ENCODE assay signal across 1 cellular context in genomic region chr2:178324072-178324471, GRCh38.
TF ChIP-seq lines count a peak whose summit lies in the region.

No MANE protein-coding gene starts in this region.

TF ChIP-seq in HepG2, 621 proteins besides CTCF, POLR2A, EP300 and RAD21:
- TF ChIP-seq ZNF775 (CRISPR knock-in tag; IDR thresholded peaks at IDR 0.05; ENCODE audit: borderline replicate concordance) (no peak), GLMP (CRISPR knock-in tag; IDR thresholded peaks at IDR 0.05; ENCODE audit: borderline replicate concordance) (no peak), ZBTB20 (CRISPR knock-in tag; IDR thresholded peaks at IDR 0.05; ENCODE audit: borderline replicate concordance, low read depth) (no peak), PRPF4 (IDR thresholded peaks at IDR 0.05; ENCODE audit: low read depth, low read length, poor library complexity, severe bottlenecking) (no peak), SRF (IDR thresholded peaks at IDR 0.05; ENCODE audit: low read depth, low read length) (no peak), ARID3A (IDR thresholded peaks at IDR 0.05; ENCODE audit: low read depth, low read length) (no peak), FOXA1 (IDR thresholded peaks at IDR 0.05) (no peak), FOXA1 (CRISPR knock-in tag; IDR thresholded peaks at IDR 0.05) (no peak), ZNF597 (CRISPR knock-in tag; IDR thresholded peaks at IDR 0.05) (no peak), ZFP36 (IDR thresholded peaks at IDR 0.05; ENCODE audit: borderline replicate concordance, low read depth, low read length, partially characterized antibody) (no peak)
